Comparison of ENCODE assay signal across 22 cellular contexts in the genomic region with DNA sequence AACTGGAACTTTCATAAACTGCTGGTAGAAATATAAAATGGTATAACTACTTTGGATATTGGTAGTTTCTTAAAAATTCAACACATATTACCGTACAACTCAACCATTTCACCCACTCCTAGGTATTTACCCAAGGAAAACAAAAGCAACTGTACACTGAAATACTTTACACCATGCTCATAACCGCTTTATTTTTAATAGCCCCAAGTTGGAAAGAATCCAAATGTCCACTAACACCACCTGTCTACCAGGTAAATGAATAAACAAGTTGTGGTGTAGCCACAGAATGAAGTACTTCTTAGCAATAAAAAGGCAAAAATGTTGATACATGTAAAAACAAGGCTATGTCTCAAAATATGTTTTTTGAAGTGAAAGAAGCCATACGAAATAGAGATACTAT.
A peak's percentile ranks its signal among the peaks of the same experiment; 100 is the strongest.
DNase-seq lines count a peak whose midpoint lies in the region; ATAC-seq and TF ChIP-seq lines count a peak whose summit lies in the region.
"Had no signal": no experiment of that assay in that cellular context is flagged by ENCODE, and none has a peak within 500 bp of the region (broad histone marks: within the 10 kb centered on the region; RNA-seq: fewer than 3 reads in every experiment).

No MANE protein-coding gene starts in this region.

- no peaks in the 10 kb centered on the region for H3K9me3 Mint-ChIP-seq in GM23338
- H3K9me3 Mint-ChIP-seq: activated CD8-positive, alpha-beta T cell treated with anti-CD3 and anti-CD28 coated beads for 36 hours; activated naive CD4-positive, alpha-beta T cell treated with anti-CD3 and anti-CD28 coated beads, Interleukin-2, amount 10 ng/mL, durations not matched to agents 7 days and 5 days had no signal

- no peaks in the 10 kb centered on the region for H3K9me3 ChIP-seq in PC-3 (ENCODE audit: low read length)
- H3K9me3 ChIP-seq in SJCRH30 (replicated peaks): no peaks in the 10 kb centered on the region
- H3K9me3 ChIP-seq: A549 had no signal

- H3K4me3 ChIP-seq in PC-3 (ENCODE audit: low read length) (no peak overlapping the region), SJCRH30 (no peak overlapping the region), GM23338 (no peak overlapping the region)
- H3K4me3 ChIP-seq: A549, heart right ventricle, SK-N-MC, spleen had no signal

- TF ChIP-seq CTCF in PC-3 (conservative IDR thresholded peaks at IDR 0.05; ENCODE audit: low read depth, low read length): no peak
- TF ChIP-seq CTCF in GM23338 (conservative IDR thresholded peaks at IDR 0.05; ENCODE audit: low read depth in 2 of 2): no peak

- POLR2A ChIA-PET in PC-3 (lab: Charles Lee; ENCODE audit: unreplicated experiment): no interaction called here

- no peaks in the 10 kb centered on the region for H3K9me2 ChIP-seq in PC-3 (replicated peaks; ENCODE audit: low read length)
- H3K9me2 ChIP-seq in GM23338 (ENCODE audit: insufficient read depth): 0 out of 2 replicates have a peak, but pooled peaks cover 6% of the 10 kb centered on the region

- H3K36me3 Mint-ChIP-seq in GM23338 (ENCODE audit: low read depth): no peaks in the 10 kb centered on the region
- H3K36me3 Mint-ChIP-seq: activated naive CD4-positive, alpha-beta T cell treated with anti-CD3 and anti-CD28 coated beads, Interleukin-2, amount 10 ng/mL, durations not matched to agents 7 days and 5 days had no signal

- H3K9ac ChIP-seq in PC-3 (ENCODE audit: low read length): no peak overlapping the region

- H3K4me1 ChIP-seq in PC-3 (ENCODE audit: insufficient read depth, low read length): peaks cover 54% of the 10 kb centered on the region
- H3K4me1 ChIP-seq in SJCRH30: no peaks in the 10 kb centered on the region
- 0 out of 2 replicates have a peak, but pooled peaks cover 2% of the 10 kb centered on the region for H3K4me1 ChIP-seq in GM23338 (ENCODE audit: insufficient read depth)
- H3K4me1 ChIP-seq: A549, heart right ventricle, spleen had no signal

- H4K20me1 ChIP-seq in PC-3 (ENCODE audit: low read length): no peaks in the 10 kb centered on the region
- no peaks in the 10 kb centered on the region for H4K20me1 ChIP-seq in GM23338 (replicated peaks; ENCODE audit: insufficient read depth)

- H2AFZ ChIP-seq in PC-3 (ENCODE audit: low read length) (no peak overlapping the region), GM23338 (no peak overlapping the region)

- BruUV-seq in PC-3 (replicated peaks; lab: Mats Ljungman, UMichigan): no TSS peak

- no peaks in the 10 kb centered on the region for H3K36me3 ChIP-seq in PC-3 (ENCODE audit: low read depth, low read length)
- H3K36me3 ChIP-seq in SJCRH30: no peaks in the 10 kb centered on the region
- H3K36me3 ChIP-seq in GM23338 (ENCODE audit: insufficient read depth): no peaks in the 10 kb centered on the region
- H3K36me3 ChIP-seq: heart right ventricle, spleen had no signal

- DNase-seq in COLO668 (lab: John Stamatoyannopoulos, UW; ENCODE audit: unreplicated experiment) (peak; percentile 7), LoVo (ENCODE audit: low spot score) (peak; percentile 18), NCI-H2171 (lab: John Stamatoyannopoulos, UW) (peak; percentile 5), PC-3 (peak; percentile 96), SJCRH30 (no peak), GM23338 (ENCODE audit: low spot score) (no peak), NCI-H1436 treated with DMSO at 0.1 percent for 48 hours (lab: John Stamatoyannopoulos, UW) (no peak)
- DNase-seq: activated CD8-positive, alpha-beta T cell treated with anti-CD3 and anti-CD28 coated beads for 36 hours; activated naive CD4-positive, alpha-beta T cell treated with anti-CD3 and anti-CD28 coated beads, Interleukin-2, amount 10 ng/mL, durations not matched to agents 7 days and 5 days; activated T-cell treated with anti-CD3 and anti-CD28 coated beads, Interleukin-2, amount 50 U/mL, for 4 hours; aorta; effector memory CD8-positive, alpha-beta T cell; heart right ventricle; KBM-7; NCI-H1048; NCI-H526; spleen had no signal

- CTCF ChIA-PET in PC-3 (lab: Charles Lee): no interaction called here

- H3K4me3 Mint-ChIP-seq in GM23338: no peak overlapping the region
- H3K4me3 Mint-ChIP-seq: activated CD8-positive, alpha-beta T cell treated with anti-CD3 and anti-CD28 coated beads for 36 hours; activated naive CD4-positive, alpha-beta T cell treated with anti-CD3 and anti-CD28 coated beads, Interleukin-2, amount 10 ng/mL, durations not matched to agents 7 days and 5 days; activated T-cell treated with anti-CD3 and anti-CD28 coated beads, Interleukin-2, amount 50 U/mL, for 4 hours; effector memory CD8-positive, alpha-beta T cell; T-helper 2 cell treated with Interferon-gamma antibody and Interleukin-4, amounts not matched to agents 5 μg/mL and 100 μg/mL, for 36 hours; WTC11 had no signal

- peak overlapping the region; percentile 73 for H3K4me2 ChIP-seq in PC-3 (ENCODE audit: low read length)
- no peak overlapping the region for H3K4me2 ChIP-seq in GM23338
- H3K4me2 ChIP-seq: A549 had no signal

- H3K79me2 ChIP-seq in PC-3 (ENCODE audit: low read length) (no peaks in the 10 kb centered on the region), GM23338 (replicated peaks; ENCODE audit: insufficient read depth) (no peaks in the 10 kb centered on the region)

- no peaks in the 10 kb centered on the region for H3K27me3 ChIP-seq in PC-3 (ENCODE audit: low read length)
- H3K27me3 ChIP-seq in SJCRH30: no peaks in the 10 kb centered on the region
- no peaks in the 10 kb centered on the region for H3K27me3 ChIP-seq in GM23338 (ENCODE audit: insufficient read depth)
- H3K27me3 ChIP-seq: heart right ventricle, spleen had no signal

- peaks cover 1% of the 10 kb centered on the region for H3K4me1 Mint-ChIP-seq in GM23338
- H3K4me1 Mint-ChIP-seq: activated naive CD4-positive, alpha-beta T cell treated with anti-CD3 and anti-CD28 coated beads, Interleukin-2, amount 10 ng/mL, durations not matched to agents 7 days and 5 days had no signal

- intact Hi-C loops in PC-3 (cut with micrococcal nuclease): loop anchor here (2.0 to 10.0 kb wide), 4 partner anchors 156 to 438 kb away; no protein-coding TSS in a partner anchor

- H3F3A ChIP-seq in PC-3 (ENCODE audit: low read length, unreplicated experiment): peaks cover 4% of the 10 kb centered on the region
- H3F3A ChIP-seq in GM23338 (replicated peaks; ENCODE audit: low read depth): no peaks in the 10 kb centered on the region

- H3K27me3 Mint-ChIP-seq in GM23338 (ENCODE audit: insufficient read depth, low read depth, poor library complexity): no peaks in the 10 kb centered on the region
- H3K27me3 Mint-ChIP-seq: activated CD8-positive, alpha-beta T cell treated with anti-CD3 and anti-CD28 coated beads for 36 hours; activated naive CD4-positive, alpha-beta T cell treated with anti-CD3 and anti-CD28 coated beads, Interleukin-2, amount 10 ng/mL, durations not matched to agents 7 days and 5 days had no signal

- peak; percentile 68 for ATAC-seq in PC-3
- ATAC-seq in HG03432 (IDR thresholded peaks at IDR 0.05; ENCODE audit: unreplicated experiment): no peak
- no peak for ATAC-seq in GM23338
- ATAC-seq: A549; activated CD8-positive, alpha-beta T cell treated with anti-CD3 and anti-CD28 coated beads for 36 hours; activated T-cell treated with anti-CD3 and anti-CD28 coated beads, Interleukin-2, amount 50 U/mL, for 4 hours; effector memory CD8-positive, alpha-beta T cell; heart right ventricle; WTC11 had no signal

- H3K27ac Mint-ChIP-seq in GM23338: no peak overlapping the region
- H3K27ac Mint-ChIP-seq: activated CD8-positive, alpha-beta T cell treated with anti-CD3 and anti-CD28 coated beads for 36 hours; activated naive CD4-positive, alpha-beta T cell treated with anti-CD3 and anti-CD28 coated beads, Interleukin-2, amount 10 ng/mL, durations not matched to agents 7 days and 5 days; effector memory CD8-positive, alpha-beta T cell; T-helper 2 cell treated with Interferon-gamma antibody and Interleukin-4, amounts not matched to agents 5 μg/mL and 100 μg/mL, for 36 hours; WTC11 had no signal

- H3K27ac ChIP-seq in PC-3 (ENCODE audit: low read length) (peak overlapping the region; percentile 62), SJCRH30 (no peak overlapping the region), GM23338 (ENCODE audit: low read depth) (no peak overlapping the region)
- H3K27ac ChIP-seq: A549, heart right ventricle, SK-N-MC, spleen had no signal

Comparison
In these comparisons a context has a peak if more than half of its experiments do, and no peak if none do; other contexts are left out.
1. DNase-seq: peak in COLO668 (single experiment), LoVo (single experiment), NCI-H2171 (single experiment) and PC-3 (single experiment); none in SJCRH30 (0 of 2), GM23338 (single experiment) and NCI-H1436 treated with DMSO at 0.1 percent for 48 hours (single experiment).